ENCODE assay signal across 24 cellular contexts in genomic region chr2:213500881-213501280, GRCh38.
"Had no signal": no experiment of that assay in that cellular context is flagged by ENCODE, and none has a peak within 500 bp of the region (broad histone marks: within the 10 kb centered on the region; RNA-seq: fewer than 3 reads in every experiment).

No MANE protein-coding gene starts in this region.

- H3K4me3 ChIP-seq: coronary artery, gastroesophageal sphincter, heart right ventricle, lower lobe of right lung, ovary, psoas muscle, sigmoid colon, testis, tibial artery, upper lobe of left lung had no signal

- H3K27ac ChIP-seq: coronary artery, gastroesophageal sphincter, heart right ventricle, lower lobe of right lung, ovary, psoas muscle, sigmoid colon, testis, tibial artery, upper lobe of left lung had no signal

- H3K27me3 ChIP-seq: gastroesophageal sphincter, heart right ventricle, ovary, sigmoid colon, testis, tibial artery, upper lobe of left lung had no signal

- H3K36me3 ChIP-seq: gastroesophageal sphincter, heart right ventricle, lower lobe of right lung, ovary, sigmoid colon, tibial artery, upper lobe of left lung had no signal

- ATAC-seq: gastroesophageal sphincter; heart right ventricle; left ventricle myocardium superior; lower lobe of right lung; natural killer cell; psoas muscle; right cardiac atrium; stimulated activated memory B cell treated with anti-CD40 and anti-IgM and Interleukin-4, amounts not matched to agents 10 μg/mL and 1 μg/mL and 100 μg/mL, for 72 hours; stimulated activated naive CD8-positive, alpha-beta T cell treated with anti-CD3 and anti-CD28 coated beads, Interleukin-15, Interleukin-2, amounts not matched to agents 100 U/mL and 50 U/mL, for 24 hours had no signal

- DNase-seq: dermis blood vessel endothelial cell; effector memory CD4-positive, alpha-beta T cell; glutamatergic neuron; heart right ventricle; hippocampal formation; kidney glomerular epithelial cell; left ventricle myocardium superior; lower lobe of right lung; natural killer cell; occipital lobe; ovary; posterior cingulate gyrus; psoas muscle; right cardiac atrium; sigmoid colon; stimulated activated CD4-positive, alpha-beta T cell treated with anti-CD3 and anti-CD28 coated beads, Interleukin-4, amount 100 ng/mL, for 4 hours; stimulated activated naive CD8-positive, alpha-beta T cell treated with anti-CD3 and anti-CD28 coated beads, Interleukin-15, Interleukin-2, amounts not matched to agents 100 U/mL and 50 U/mL, for 24 hours; substantia nigra; testis; tibial artery; upper lobe of left lung had no signal
